8 cellular contexts compared by ENCODE assay signal in genomic region chr16:23803591-23804123, GRCh38. TPM values are rescaled to one million over a fixed set of nuclear protein-coding genes. Genes with fewer than 3 reads are reported as not detected.
A peak's percentile ranks its signal among the peaks of the same experiment; 100 is the strongest.
DNase-seq lines count a peak whose midpoint lies in the region; ATAC-seq and TF ChIP-seq lines count a peak whose summit lies in the region.

No MANE protein-coding gene starts in this region.

- H3K36me3 ChIP-seq in esophagus squamous epithelium (no peaks in the 10 kb centered on the region), thyroid gland (no peaks in the 10 kb centered on the region)

- DNase-seq in G401 (ENCODE audit: low spot score) (peak; percentile 29), NOMO-1 treated with dmso at 0.1 percent for 144 hours (lab: John Stamatoyannopoulos, UW; ENCODE audit: unreplicated experiment) (peak; percentile 35), esophagus squamous epithelium (lab: John Stamatoyannopoulos, UW) (no peak), nucleus accumbens (lab: John Stamatoyannopoulos, UW) (peak in 43 of 56 donors; percentile 0 to 66 (median 16)), thyroid gland (peak; percentile 6 to 12)
- DNase-seq in activated CD8-positive, alpha-beta memory T cell treated with anti-CD3 and anti-CD28 coated beads, Interleukin-2, amount 50 U/mL, for 4 hours: peak; percentile 74

- ATAC-seq in HG02623 (IDR thresholded peaks at IDR 0.05; ENCODE audit: unreplicated experiment) (peak; percentile 64), HG02884 (IDR thresholded peaks at IDR 0.05; ENCODE audit: unreplicated experiment) (no peak)

- H3K27me3 ChIP-seq in esophagus squamous epithelium (no peaks in the 10 kb centered on the region), thyroid gland (no peaks in the 10 kb centered on the region)

- TF ChIP-seq CTCF in esophagus squamous epithelium (IDR thresholded peaks at IDR 0.05) (peak in 5 of 6 experiments; percentile 32 to 48 (median 39)), thyroid gland (IDR thresholded peaks at IDR 0.05) (peak in 2 of 6 experiments; percentile 6 to 29)

- WGBS in esophagus squamous epithelium, 2 donors: 4 to 6% methylated on average over 9 of the region's 9 CpGs
- WGBS in thyroid gland, 2 donors: 15 to 16% methylated on average over 9 of the region's 9 CpGs

- intact Hi-C loops in esophagus squamous epithelium (cut with DNase I) (loop anchor here (5.0 to 10.0 kb wide), 2 partner anchors 209 to 701 kb away; no protein-coding TSS in a partner anchor), thyroid gland (cut with DNase I) (loop anchor here (5.0 to 10.0 kb wide), 2 partner anchors 204 to 231 kb away; no protein-coding TSS in a partner anchor)

- H3K9me3 ChIP-seq in esophagus squamous epithelium: no peaks in the 10 kb centered on the region
- no peaks in the 10 kb centered on the region for H3K9me3 ChIP-seq in thyroid gland

- in situ Hi-C loops in G401 (cut with HindIII; ENCODE audit: low sequenced_read_pairs): no loop called here

- no peak for TF ChIP-seq POLR2A in esophagus squamous epithelium (IDR thresholded peaks at IDR 0.05)
- no peak for TF ChIP-seq POLR2A in thyroid gland (IDR thresholded peaks at IDR 0.05)

- H3K4me1 ChIP-seq in esophagus squamous epithelium: peaks cover 0 to 7% (median 0%) of the 10 kb centered on the region in 3 donors
- H3K4me1 ChIP-seq in thyroid gland: no peaks in the 10 kb centered on the region

- H3K4me3 ChIP-seq in esophagus squamous epithelium (peak overlapping the region in 1 of 4 donors; percentile 18), thyroid gland (replicated peaks in 1 of 3) (no peak overlapping the region)

- no peak overlapping the region for H3K27ac ChIP-seq in esophagus squamous epithelium
- no peak overlapping the region for H3K27ac ChIP-seq in thyroid gland

RNA-seq across cellular contexts. Expression of gene PRKCB, which starts 32.1 kb away (rescaled TPM):
- total RNA-seq in G401 (2014; rRNA removed; shearing (Covaris generic)): not detected in 2 replicates
- 1 to 10 TPM in 2 of 4 donors, under 1 TPM in 2; 0.38 to 4.0 (median 1.7) TPM for total RNA-seq in esophagus squamous epithelium
- 1 to 10 TPM; 2.0 to 8.6 (median 4.0) TPM for total RNA-seq in thyroid gland

RNA-seq across cellular contexts. Expression of gene CHP2, which starts 48.8 kb away (rescaled TPM):
- not detected in 2 replicates for total RNA-seq in G401 (2014; rRNA removed; shearing (Covaris generic))
- total RNA-seq in esophagus squamous epithelium (under 1 TPM in 2 of 4 donors, not detected in 2; 0.09 to 0.38 TPM), thyroid gland (not detected)
